ENCODE assay signal across 8 cellular contexts in genomic region chr1:40612345-40612831, GRCh38. TPM values are rescaled to one million over a fixed set of nuclear protein-coding genes. Genes with fewer than 3 reads are reported as not detected.
A peak's percentile ranks its signal among the peaks of the same experiment; 100 is the strongest.
DNase-seq lines count a peak whose midpoint lies in the region; ATAC-seq and TF ChIP-seq lines count a peak whose summit lies in the region.

No MANE protein-coding gene starts in this region.

- TF ChIP-seq POLR2A in lower leg skin (IDR thresholded peaks at IDR 0.05), result no peak

- DNase-seq in HCEC 1CT (peak; percentile 41), NCI-H460 (ENCODE audit: extremely low read depth, low read depth) (peak; percentile 54), colonic mucosa (peak; percentile 88), lower leg skin (ENCODE audit: low spot score in 2 of 2) (peak; percentile 59 to 85)
- peak; percentile 60 to 78 for DNase-seq in activated CD4-positive, alpha-beta T cell treated with anti-CD3 and anti-CD28 coated beads for 4 hours
- peak; percentile 36 for DNase-seq in stimulated activated CD8-positive, alpha-beta memory T cell treated with anti-CD3 and anti-CD28 coated beads, Interleukin-12 subunit alpha, Interleukin-12 subunit beta, amount 100 ng/mL, for 4 hours (ENCODE audit: low read depth)

- no peak for ATAC-seq in HG03439 (IDR thresholded peaks at IDR 0.05; ENCODE audit: unreplicated experiment)

- H3K4me3 ChIP-seq in BLaER1 (no peak overlapping the region), colonic mucosa (no peak overlapping the region), lower leg skin (ENCODE audit: low read depth, poor library complexity, severe bottlenecking) (no peak overlapping the region)

- peak; percentile 86 for TF ChIP-seq CTCF in colonic mucosa (IDR thresholded peaks at IDR 0.05)
- TF ChIP-seq CTCF in lower leg skin (IDR thresholded peaks at IDR 0.05), result peak in 1 of 3 donors; percentile 16

- H3K27me3 ChIP-seq in BLaER1, result no peaks in the 10 kb centered on the region
- no peaks in the 10 kb centered on the region for H3K27me3 ChIP-seq in colonic mucosa

- H3K4me1 ChIP-seq in BLaER1, result peaks cover 6% of the 10 kb centered on the region
- no peaks in the 10 kb centered on the region for H3K4me1 ChIP-seq in colonic mucosa

- no peaks in the 10 kb centered on the region for H3K36me3 ChIP-seq in BLaER1
- no peaks in the 10 kb centered on the region for H3K36me3 ChIP-seq in colonic mucosa

- 22 to 24% methylated on average over 11 of the region's 11 CpGs for WGBS in lower leg skin, 2 donors

- H3K27ac ChIP-seq in BLaER1, result no peak overlapping the region
- no peak overlapping the region for H3K27ac ChIP-seq in colonic mucosa

- H3K9ac ChIP-seq in BLaER1 (no peak overlapping the region), colonic mucosa (ENCODE audit: low read depth in 2 of 2, low read length in 2 of 2) (no peak overlapping the region)

- peaks cover 18% of the 10 kb centered on the region for H3K9me3 ChIP-seq in BLaER1
- no peaks in the 10 kb centered on the region for H3K9me3 ChIP-seq in colonic mucosa

- no peaks in the 10 kb centered on the region for H4K20me1 ChIP-seq in BLaER1

- peak overlapping the region; percentile 31; the same call in 1 of the 2 replicates for H3K4me2 ChIP-seq in BLaER1

- intact Hi-C loops in colonic mucosa (cut with DNase I) (loop anchor here (5.0 kb wide), 3 partner anchors 55 to 340 kb away; partner anchors contain the start of gene RIMS3), lower leg skin (cut with DNase I; ENCODE audit: low total_unique reads) (no loop called here)

RNA-seq across cellular contexts. Expression of gene RIMS3, which starts 53.1 kb away (rescaled TPM):
- 0.46 and 0.50 TPM in 2 replicates for total RNA-seq in NCI-H460 (2014; rRNA removed; shearing (Covaris generic))
- polyA plus RNA-seq in NCI-H460 (2014; cell fraction: nucleus; rRNA removed), result 0.58 and 1.0 TPM in 2 replicates
- 1 to 10 TPM; 7.0 to 9.5 TPM for total RNA-seq in colonic mucosa
- 1 to 10 TPM; 2.7 to 4.0 (median 3.0) TPM for total RNA-seq in lower leg skin

Comparison
In these comparisons a context has a peak if more than half of its experiments do, and no peak if none do; other contexts are left out.
1. DNase-seq: peak in every context shown above with its lines; median percentile 88 in colonic mucosa; 72 in lower leg skin; 69 in activated CD4-positive, alpha-beta T cell treated with anti-CD3 and anti-CD28 coated beads for 4 hours; 54 in NCI-H460; 41 in HCEC 1CT; 36 in stimulated activated CD8-positive, alpha-beta memory T cell treated with anti-CD3 and anti-CD28 coated beads, Interleukin-12 subunit alpha, Interleukin-12 subunit beta, amount 100 ng/mL, for 4 hours.